ENCODE assay signal across 2 cellular contexts in the genomic region with DNA sequence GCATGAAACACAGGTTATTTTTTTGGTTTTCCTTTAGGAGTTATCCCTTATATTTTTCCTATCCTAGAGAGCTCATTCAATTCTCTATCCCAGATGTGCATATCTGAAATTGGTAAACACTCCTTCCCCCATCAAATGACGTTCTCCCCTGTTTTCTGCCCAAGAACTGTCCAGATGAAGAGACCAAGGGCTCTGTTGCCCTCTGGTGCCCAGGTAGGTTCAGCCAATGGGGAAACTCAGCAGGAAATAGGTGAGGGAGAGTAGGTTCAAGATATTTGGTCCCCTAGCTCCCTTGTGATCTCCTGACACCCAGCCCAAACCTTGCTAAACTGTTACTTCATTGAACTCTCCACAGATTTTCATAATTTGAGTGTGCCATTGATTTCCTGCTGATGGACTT.
A peak's percentile ranks its signal among the peaks of the same experiment; 100 is the strongest.
TF ChIP-seq lines count a peak whose summit lies in the region.

No MANE protein-coding gene starts in this region.

TF ChIP-seq in GM23338, 12 proteins besides CTCF, POLR2A, EP300 and RAD21 (continued from another document):
- TF ChIP-seq, protein P1, sequence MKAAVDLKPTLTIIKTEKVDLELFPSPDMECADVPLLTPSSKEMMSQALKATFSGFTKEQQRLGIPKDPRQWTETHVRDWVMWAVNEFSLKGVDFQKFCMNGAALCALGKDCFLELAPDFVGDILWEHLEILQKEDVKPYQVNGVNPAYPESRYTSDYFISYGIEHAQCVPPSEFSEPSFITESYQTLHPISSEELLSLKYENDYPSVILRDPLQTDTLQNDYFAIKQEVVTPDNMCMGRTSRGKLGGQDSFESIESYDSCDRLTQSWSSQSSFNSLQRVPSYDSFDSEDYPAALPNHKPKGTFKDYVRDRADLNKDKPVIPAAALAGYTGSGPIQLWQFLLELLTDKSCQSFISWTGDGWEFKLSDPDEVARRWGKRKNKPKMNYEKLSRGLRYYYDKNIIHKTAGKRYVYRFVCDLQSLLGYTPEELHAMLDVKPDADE (IDR thresholded peaks at IDR 0.05), result no peak
- TF ChIP-seq STAT1 (IDR thresholded peaks at IDR 0.05; ENCODE audit: unreplicated experiment), result no peak
- TF ChIP-seq, protein P2, sequence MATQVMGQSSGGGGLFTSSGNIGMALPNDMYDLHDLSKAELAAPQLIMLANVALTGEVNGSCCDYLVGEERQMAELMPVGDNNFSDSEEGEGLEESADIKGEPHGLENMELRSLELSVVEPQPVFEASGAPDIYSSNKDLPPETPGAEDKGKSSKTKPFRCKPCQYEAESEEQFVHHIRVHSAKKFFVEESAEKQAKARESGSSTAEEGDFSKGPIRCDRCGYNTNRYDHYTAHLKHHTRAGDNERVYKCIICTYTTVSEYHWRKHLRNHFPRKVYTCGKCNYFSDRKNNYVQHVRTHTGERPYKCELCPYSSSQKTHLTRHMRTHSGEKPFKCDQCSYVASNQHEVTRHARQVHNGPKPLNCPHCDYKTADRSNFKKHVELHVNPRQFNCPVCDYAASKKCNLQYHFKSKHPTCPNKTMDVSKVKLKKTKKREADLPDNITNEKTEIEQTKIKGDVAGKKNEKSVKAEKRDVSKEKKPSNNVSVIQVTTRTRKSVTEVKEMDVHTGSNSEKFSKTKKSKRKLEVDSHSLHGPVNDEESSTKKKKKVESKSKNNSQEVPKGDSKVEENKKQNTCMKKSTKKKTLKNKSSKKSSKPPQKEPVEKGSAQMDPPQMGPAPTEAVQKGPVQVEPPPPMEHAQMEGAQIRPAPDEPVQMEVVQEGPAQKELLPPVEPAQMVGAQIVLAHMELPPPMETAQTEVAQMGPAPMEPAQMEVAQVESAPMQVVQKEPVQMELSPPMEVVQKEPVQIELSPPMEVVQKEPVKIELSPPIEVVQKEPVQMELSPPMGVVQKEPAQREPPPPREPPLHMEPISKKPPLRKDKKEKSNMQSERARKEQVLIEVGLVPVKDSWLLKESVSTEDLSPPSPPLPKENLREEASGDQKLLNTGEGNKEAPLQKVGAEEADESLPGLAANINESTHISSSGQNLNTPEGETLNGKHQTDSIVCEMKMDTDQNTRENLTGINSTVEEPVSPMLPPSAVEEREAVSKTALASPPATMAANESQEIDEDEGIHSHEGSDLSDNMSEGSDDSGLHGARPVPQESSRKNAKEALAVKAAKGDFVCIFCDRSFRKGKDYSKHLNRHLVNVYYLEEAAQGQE (IDR thresholded peaks at IDR 0.05; ENCODE audit: unreplicated experiment), result no peak

TF ChIP-seq in HepG2, 621 proteins besides CTCF, POLR2A, EP300 and RAD21 (continued from another document):
- TF ChIP-seq ZNF432 (CRISPR knock-in tag; IDR thresholded peaks at IDR 0.05; ENCODE audit: borderline replicate concordance) (no peak), NFIC (IDR thresholded peaks at IDR 0.05; ENCODE audit: low read length) (no peak), NFE2L1 (CRISPR knock-in tag; IDR thresholded peaks at IDR 0.05; ENCODE audit: borderline replicate concordance) (no peak), SRF (IDR thresholded peaks at IDR 0.05; ENCODE audit: low read depth, low read length) (no peak), CHD4 (IDR thresholded peaks at IDR 0.05; ENCODE audit: borderline replicate concordance, low read length) (no peak), HMG20B (CRISPR knock-in tag; conservative IDR thresholded peaks at IDR 0.05) (no peak), SMC3 (IDR thresholded peaks at IDR 0.05; ENCODE audit: low read length) (peak; percentile 77), ZBTB1 (CRISPR knock-in tag; IDR thresholded peaks at IDR 0.05; ENCODE audit: borderline replicate concordance) (no peak), ZBTB7A (CRISPR knock-in tag; IDR thresholded peaks at IDR 0.05) (no peak), MBD4 (IDR thresholded peaks at IDR 0.05; ENCODE audit: borderline replicate concordance, low read length) (no peak)
